Comparison of ENCODE assay signal across 1 cellular context in genomic region chr1:229623838-229624237, GRCh38.
TF ChIP-seq lines count a peak whose summit lies in the region.

No MANE protein-coding gene starts in this region.

TF ChIP-seq in HepG2, 621 proteins besides CTCF, POLR2A, EP300 and RAD21:
- TF ChIP-seq ATF1 (CRISPR knock-in tag; IDR thresholded peaks at IDR 0.05), result 0 out of 2 replicates have a peak, but pooled peaks have one; percentile 17
- TF ChIP-seq ZNF773 (CRISPR knock-in tag; IDR thresholded peaks at IDR 0.05; ENCODE audit: borderline replicate concordance), result no peak
